In the genomic region with DNA sequence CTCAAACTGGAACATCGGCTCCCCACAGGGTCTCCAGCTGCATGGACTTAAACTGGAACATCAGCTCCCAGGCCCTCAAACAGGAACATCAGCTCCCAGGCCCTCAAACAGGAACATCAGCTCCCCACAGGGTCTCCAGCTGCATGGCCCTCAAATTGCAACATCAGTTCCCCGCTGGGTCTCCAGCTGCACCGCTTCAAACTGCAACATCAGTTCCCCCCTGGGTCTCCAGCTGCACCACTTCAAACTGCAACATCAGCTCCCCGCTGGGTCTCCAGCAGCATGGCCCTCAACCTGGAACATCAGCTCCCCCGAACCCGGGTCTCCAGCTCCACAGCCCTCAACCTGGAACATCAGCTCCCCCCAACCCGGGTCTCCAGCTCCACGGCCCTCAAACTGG, we compare ENCODE assay signal across 19 cellular contexts.
"Had no signal": no experiment of that assay in that cellular context is flagged by ENCODE, and none has a peak within 500 bp of the region (broad histone marks: within the 10 kb centered on the region; RNA-seq: fewer than 3 reads in every experiment).

No MANE protein-coding gene starts in this region.

- H3K9me3 ChIP-seq: gastrocnemius medialis, heart right ventricle, mucosa of descending colon, neutrophil, right atrium auricular region, stomach, thoracic aorta, transverse colon had no signal

- H3K36me3 ChIP-seq: gastrocnemius medialis, heart right ventricle, neutrophil, right atrium auricular region, stomach, thoracic aorta, transverse colon had no signal

- H3K4me1 Mint-ChIP-seq: immature natural killer cell had no signal

- H3K4me3 ChIP-seq: gastrocnemius medialis, heart right ventricle, mucosa of descending colon, right atrium auricular region, stomach, thoracic aorta, transverse colon had no signal

- H3K9me3 Mint-ChIP-seq: immature natural killer cell; naive thymus-derived CD8-positive, alpha-beta T cell had no signal

- H3K27me3 ChIP-seq: right atrium auricular region had no signal

- H3K27ac Mint-ChIP-seq: immature natural killer cell; naive thymus-derived CD8-positive, alpha-beta T cell had no signal

- DNase-seq: effector memory CD4-positive, alpha-beta T cell; gastrocnemius medialis; heart right ventricle; immature natural killer cell; kidney; left cardiac atrium; mucosa of descending colon; naive thymus-derived CD8-positive, alpha-beta T cell; posterior cingulate gyrus; small intestine; stimulated activated CD4-positive, alpha-beta T cell treated with anti-CD3 and anti-CD28 coated beads, Interleukin-12 subunit alpha, Interleukin-12 subunit beta, amount 100 ng/mL, for 4 hours; stimulated activated naive CD4-positive, alpha-beta T cell; stomach; substantia nigra; transverse colon had no signal

- H3K4me1 ChIP-seq: gastrocnemius medialis, heart right ventricle, right atrium auricular region, stomach, transverse colon had no signal

- H3K27ac ChIP-seq: gastrocnemius medialis, heart right ventricle, neutrophil, right atrium auricular region, stomach, thoracic aorta, transverse colon had no signal

- ATAC-seq: esophagus mucosa; gastrocnemius medialis; left cardiac atrium; mucosa of descending colon; naive thymus-derived CD8-positive, alpha-beta T cell had no signal

- H3K4me3 Mint-ChIP-seq: immature natural killer cell; naive thymus-derived CD8-positive, alpha-beta T cell had no signal

- H3K36me3 Mint-ChIP-seq: immature natural killer cell had no signal
